In the genomic region with DNA sequence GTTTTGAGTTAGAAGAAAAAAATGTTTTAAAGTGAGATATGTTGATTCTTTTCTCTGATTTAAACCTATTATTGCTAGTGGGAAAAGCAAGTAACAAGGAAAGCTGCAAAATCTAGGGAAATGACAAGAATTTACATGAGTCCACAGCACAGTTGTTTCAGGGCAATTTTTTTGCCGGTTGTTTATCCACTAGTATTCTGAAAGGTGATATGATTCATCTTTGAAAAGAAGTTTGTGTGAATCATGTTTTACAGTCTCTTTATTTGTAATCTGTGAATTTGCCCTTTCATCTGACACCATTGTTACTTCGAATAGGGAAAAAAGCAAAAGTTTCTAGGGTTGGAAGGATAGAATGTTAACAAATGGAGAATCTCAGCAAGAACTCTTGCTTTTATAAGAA, we compare ENCODE assay signal across 1 cellular context.
TF ChIP-seq lines count a peak whose summit lies in the region.

No MANE protein-coding gene starts in this region.

TF ChIP-seq in IMR-90, 13 proteins besides CTCF, POLR2A, EP300 and RAD21:
- no peak for TF ChIP-seq NFE2L2 (IDR thresholded peaks at IDR 0.05; ENCODE audit: low read depth, low read length)
- TF ChIP-seq CEBPB (IDR thresholded peaks at IDR 0.05; ENCODE audit: low read depth, low read length): no peak
- TF ChIP-seq CHD1 (IDR thresholded peaks at IDR 0.05; ENCODE audit: low read depth, low read length): no peak
- no peak for TF ChIP-seq SMC3 (IDR thresholded peaks at IDR 0.05; ENCODE audit: low read depth, low read length)
- TF ChIP-seq BHLHE40 (IDR thresholded peaks at IDR 0.05; ENCODE audit: low read depth, low read length): no peak
- peak; percentile 37; the same call in 1 of the 2 replicates for TF ChIP-seq FOS (IDR thresholded peaks at IDR 0.05; ENCODE audit: low read depth, low read length)
- no peak for TF ChIP-seq MXI1 (IDR thresholded peaks at IDR 0.05; ENCODE audit: borderline replicate concordance, low read depth, low read length)
